ENCODE assay signal across 8 cellular contexts in genomic region chr11:59107721-59108120, GRCh38. TPM values are rescaled to one million over a fixed set of nuclear protein-coding genes. Genes with fewer than 3 reads are reported as not detected.
DNase-seq lines count a peak whose midpoint lies in the region; ATAC-seq lines count a peak whose summit lies in the region.
"Not testable (repeated sequence)": the region's sequence is repeated elsewhere in the genome, so short reads cannot be mapped to it uniquely, and the experiment has no call there.

No MANE protein-coding gene starts in this region.

- peak overlapping the region; percentile 86 for H3K27ac Mint-ChIP-seq in activated CD8-positive, alpha-beta T cell treated with anti-CD3 and anti-CD28 coated beads, Interleukin-2, amount 10 ng/mL, durations not matched to agents 7 days and 5 days
- H3K27ac Mint-ChIP-seq in memory B cell: peak overlapping the region; percentile 72

- peak overlapping the region in 1 of 2 donors; percentile 38 for H3K9ac ChIP-seq in duodenal mucosa (ENCODE audit: low read depth in 1 of 2, low read length in 2 of 2)

- DNase-seq in ELR (ENCODE audit: low read depth): peak; percentile 11
- DNase-seq in NCI-H82 (lab: John Stamatoyannopoulos, UW): peak; percentile 18
- peak; percentile 50 for DNase-seq in activated CD8-positive, alpha-beta T cell treated with anti-CD3 and anti-CD28 coated beads, Interleukin-2, amount 10 ng/mL, durations not matched to agents 7 days and 5 days
- not testable (repeated sequence) for DNase-seq in memory B cell (ENCODE audit: low spot score in 2 of 2)
- peak; percentile 12 for DNase-seq in stimulated activated naive CD8-positive, alpha-beta T cell treated with anti-CD3 and anti-CD28 coated beads, Interleukin-15, Interleukin-2, amounts not matched to agents 100 U/mL and 50 U/mL, for 24 hours

- not testable (repeated sequence) for H3K9me3 Mint-ChIP-seq in activated CD8-positive, alpha-beta T cell treated with anti-CD3 and anti-CD28 coated beads, Interleukin-2, amount 10 ng/mL, durations not matched to agents 7 days and 5 days (ENCODE audit: insufficient read depth); memory B cell

- peaks cover 11% of the 10 kb centered on the region for H3K27me3 Mint-ChIP-seq in activated CD8-positive, alpha-beta T cell treated with anti-CD3 and anti-CD28 coated beads, Interleukin-2, amount 10 ng/mL, durations not matched to agents 7 days and 5 days (ENCODE audit: low read depth)
- H3K27me3 Mint-ChIP-seq in memory B cell: not testable (repeated sequence)

- H3K9me3 ChIP-seq in duodenal mucosa (ENCODE audit: control insufficient read depth in 1 of 2, low read length in 2 of 2): not testable (repeated sequence)

- H3K36me3 ChIP-seq in duodenal mucosa (ENCODE audit: control insufficient read depth in 1 of 2, insufficient read depth in 2 of 2, low read length in 2 of 2): not testable (repeated sequence)

- CTCF ChIA-PET in activated CD8-positive, alpha-beta T cell treated with anti-CD3 and anti-CD28 coated beads, Interleukin-2, amount 10 ng/mL, durations not matched to agents 7 days and 5 days (lab: Charles Lee): interaction anchor here (1.1 to 5.9 kb wide), 10 partner anchors 28 to 540 kb away, joined by 3 to 44 read pairs (median 6); partner anchors contain the start of genes DTX4 and FAM111A

- H3K4me3 Mint-ChIP-seq in activated CD8-positive, alpha-beta T cell treated with anti-CD3 and anti-CD28 coated beads, Interleukin-2, amount 10 ng/mL, durations not matched to agents 7 days and 5 days: peak overlapping the region; percentile 92
- H3K4me3 Mint-ChIP-seq in memory B cell: peak overlapping the region; percentile 93

- H3K4me3 ChIP-seq in duodenal mucosa (ENCODE audit: low read depth in 1 of 2, low read length in 2 of 2): peak overlapping the region; percentile 62 to 70

- peaks cover 4 to 12% of the 10 kb centered on the region in 2 donors for H3K4me1 ChIP-seq in duodenal mucosa (ENCODE audit: control insufficient read depth in 1 of 2, insufficient read depth in 2 of 2, low read length in 2 of 2)

- peaks cover 62% of the 10 kb centered on the region for H3K36me3 Mint-ChIP-seq in activated CD8-positive, alpha-beta T cell treated with anti-CD3 and anti-CD28 coated beads, Interleukin-2, amount 10 ng/mL, durations not matched to agents 7 days and 5 days (ENCODE audit: low read depth)
- not testable (repeated sequence) for H3K36me3 Mint-ChIP-seq in memory B cell

- not testable (repeated sequence) for H3K27me3 ChIP-seq in duodenal mucosa (ENCODE audit: control insufficient read depth in 1 of 2, insufficient read depth in 2 of 2, low read length in 2 of 2)

- H3K27ac ChIP-seq in duodenal mucosa (ENCODE audit: low read depth, low read length): not testable (repeated sequence)

- POLR2A ChIA-PET in activated CD8-positive, alpha-beta T cell treated with anti-CD3 and anti-CD28 coated beads, Interleukin-2, amount 10 ng/mL, durations not matched to agents 7 days and 5 days (lab: Charles Lee): interaction anchor here (0.7 to 3.5 kb wide), 4 partner anchors 10 to 37 kb away, joined by 3 to 27 read pairs (median 20); partner anchors contain the start of gene FAM111A

- ATAC-seq in GM21529 (IDR thresholded peaks at IDR 0.05; ENCODE audit: unreplicated experiment) (peak; percentile 41), HG03280 (IDR thresholded peaks at IDR 0.05; ENCODE audit: unreplicated experiment) (peak; percentile 39), memory B cell (ENCODE audit: low read depth) (peak; percentile 38)
- ATAC-seq in activated CD8-positive, alpha-beta T cell treated with anti-CD3 and anti-CD28 coated beads, Interleukin-2, amount 10 ng/mL, durations not matched to agents 7 days and 5 days: peak; percentile 3
- ATAC-seq in stimulated activated naive CD8-positive, alpha-beta T cell treated with anti-CD3 and anti-CD28 coated beads, Interleukin-15, Interleukin-2, amounts not matched to agents 100 U/mL and 50 U/mL, for 24 hours: peak; percentile 10

- peaks cover 64% of the 10 kb centered on the region for H3K4me1 Mint-ChIP-seq in activated CD8-positive, alpha-beta T cell treated with anti-CD3 and anti-CD28 coated beads, Interleukin-2, amount 10 ng/mL, durations not matched to agents 7 days and 5 days (ENCODE audit: low read depth)
- H3K4me1 Mint-ChIP-seq in memory B cell: peaks cover 50% of the 10 kb centered on the region

RNA-seq across cellular contexts. Expression of gene FAM111B, which starts 0.7 kb away (rescaled TPM):
- 10 to 100 TPM; 66.2 to 69.0 TPM for total RNA-seq in activated CD8-positive, alpha-beta T cell treated with anti-CD3 and anti-CD28 coated beads, Interleukin-2, amount 10 ng/mL, durations not matched to agents 7 days and 5 days

RNA-seq across cellular contexts. Expression of gene GLYATL1B, which starts 21.6 kb away (rescaled TPM):
- total RNA-seq in activated CD8-positive, alpha-beta T cell treated with anti-CD3 and anti-CD28 coated beads, Interleukin-2, amount 10 ng/mL, durations not matched to agents 7 days and 5 days: not detected

RNA-seq across cellular contexts. Expression of gene FAM111A, which starts 34.9 kb away (rescaled TPM):
- 100 to 1,000 TPM; 154 to 167 TPM for total RNA-seq in activated CD8-positive, alpha-beta T cell treated with anti-CD3 and anti-CD28 coated beads, Interleukin-2, amount 10 ng/mL, durations not matched to agents 7 days and 5 days
